In genomic region chr16:4361944-4362311, GRCh38 we compare ENCODE assay signal across 20 cellular contexts. TPM values are rescaled to one million over a fixed set of nuclear protein-coding genes. Genes with fewer than 3 reads are reported as not detected.
DNase-seq lines count a peak whose midpoint lies in the region; ATAC-seq and TF ChIP-seq lines count a peak whose summit lies in the region.
"Had no signal": no experiment of that assay in that cellular context is flagged by ENCODE, and none has a peak within 500 bp of the region (broad histone marks: within the 10 kb centered on the region; RNA-seq: fewer than 3 reads in every experiment).

No MANE protein-coding gene starts in this region.

- H3K4me1 ChIP-seq in Karpas-422 (ENCODE audit: low read length) (peaks cover 77% of the 10 kb centered on the region), spleen (peaks cover 0 to 42% (median 19%) of the 10 kb centered on the region in 6 donors)
- H3K4me1 ChIP-seq: Caco-2, HAP-1 had no signal

- POLR2A ChIA-PET in CD4-positive, alpha-beta T cell (lab: Charles Lee) = no interaction called here

- H3K4me3 Mint-ChIP-seq in CD4-positive, alpha-beta T cell = no peak overlapping the region
- H3K4me3 Mint-ChIP-seq in dendritic cell treated with granulocyte-macrophage colony-stimulating factor and Interleukin-4, amounts not matched to agents 40 ng/mL and 50 ng/mL, for 4 days = no peak overlapping the region
- H3K4me3 Mint-ChIP-seq: CD8-positive, alpha-beta T cell; HFFc6 had no signal

- peaks cover 21% of the 10 kb centered on the region for H3K36me3 ChIP-seq in Karpas-422 (ENCODE audit: insufficient read depth, low read length)
- H3K36me3 ChIP-seq in spleen = peaks cover 0 to 100% (median 69%) of the 10 kb centered on the region in 6 donors
- H3K36me3 ChIP-seq: BE2C had no signal

- peaks cover 9% of the 10 kb centered on the region; the same call in 1 of the 2 replicates for H4K20me1 ChIP-seq in Karpas-422 (ENCODE audit: insufficient read depth, low read depth, low read length)

- H3K27me3 ChIP-seq in CD4-positive, alpha-beta T cell (ENCODE audit: control insufficient read depth, insufficient read depth, low read length) = no peaks in the 10 kb centered on the region
- no peaks in the 10 kb centered on the region for H3K27me3 ChIP-seq in Karpas-422 (ENCODE audit: low read length)
- no peaks in the 10 kb centered on the region for H3K27me3 ChIP-seq in spleen (replicated peaks in 1 of 7)
- H3K27me3 ChIP-seq: BE2C; BLaER1 treated with 17β-estradiol and CSF1 and Interleukin-3, amounts not matched to agents 10 nM and 100 nM had no signal

- WGBS in spleen, 5 donors = 77 to 95% (median 90%) methylated on average over 5 to 12 of the region's 12 CpGs

- TF ChIP-seq POLR2A in spleen (IDR thresholded peaks at IDR 0.05) = no peak

- H3K79me2 ChIP-seq in Karpas-422 (ENCODE audit: low read length) = no peaks in the 10 kb centered on the region

- CTCF ChIA-PET in CD4-positive, alpha-beta T cell (lab: Charles Lee) = no interaction called here

- H3K27ac ChIP-seq in CD4-positive, alpha-beta T cell (ENCODE audit: low read depth, low read length) = no peak overlapping the region
- H3K27ac ChIP-seq in Karpas-422 (ENCODE audit: low read length) (peak overlapping the region; percentile 96), spleen (no peak overlapping the region)
- H3K27ac ChIP-seq: A549; BLaER1 treated with 17β-estradiol and CSF1 and Interleukin-3, amounts not matched to agents 10 nM and 100 nM had no signal

- no peak for DNase-seq in CD4-positive, alpha-beta T cell
- DNase-seq in Karpas-422 (peak; percentile 76), spleen (peak; percentile 58), EL (no peak), DMS114 treated with DMSO at 0.1 percent for 48 hours (lab: John Stamatoyannopoulos, UW; ENCODE audit: unreplicated experiment) (no peak), C1 segment of cervical spinal cord (lab: John Stamatoyannopoulos, UW) (no peak)
- DNase-seq: 8988T; ACHN; AML-193; Caco-2; CD8-positive, alpha-beta T cell; DMS79; GF-D8; GOT3; HFFc6 had no signal

- no peaks in the 10 kb centered on the region for H3K27me3 Mint-ChIP-seq in CD4-positive, alpha-beta T cell
- H3K27me3 Mint-ChIP-seq in dendritic cell treated with granulocyte-macrophage colony-stimulating factor and Interleukin-4, amounts not matched to agents 40 ng/mL and 50 ng/mL, for 4 days = no peaks in the 10 kb centered on the region

- TF ChIP-seq CTCF in CD4-positive, alpha-beta T cell (IDR thresholded peaks at IDR 0.05) = no peak
- no peak for TF ChIP-seq CTCF in spleen (IDR thresholded peaks at IDR 0.05 in 8 of 11, conservative IDR thresholded peaks at IDR 0.05 in 3 of 11)

- peaks cover 88% of the 10 kb centered on the region for H3K36me3 Mint-ChIP-seq in CD4-positive, alpha-beta T cell (ENCODE audit: low read depth)
- peaks cover 100% of the 10 kb centered on the region for H3K36me3 Mint-ChIP-seq in dendritic cell treated with granulocyte-macrophage colony-stimulating factor and Interleukin-4, amounts not matched to agents 40 ng/mL and 50 ng/mL, for 4 days (ENCODE audit: low read depth)

- ATAC-seq in CD4-positive, alpha-beta T cell (ENCODE audit: poor library complexity) = no peak
- ATAC-seq: A549; CD8-positive, alpha-beta T cell had no signal

- no peaks in the 10 kb centered on the region for H3K9me3 Mint-ChIP-seq in CD4-positive, alpha-beta T cell
- no peaks in the 10 kb centered on the region for H3K9me3 Mint-ChIP-seq in dendritic cell treated with granulocyte-macrophage colony-stimulating factor and Interleukin-4, amounts not matched to agents 40 ng/mL and 50 ng/mL, for 4 days
- H3K9me3 Mint-ChIP-seq: CD8-positive, alpha-beta T cell; HFFc6 had no signal

- H3K9me3 ChIP-seq in CD4-positive, alpha-beta T cell (ENCODE audit: control insufficient read depth, low read length) = no peaks in the 10 kb centered on the region
- H3K9me3 ChIP-seq in Karpas-422 (ENCODE audit: low read length) = no peaks in the 10 kb centered on the region
- H3K9me3 ChIP-seq in spleen = no peaks in the 10 kb centered on the region
- H3K9me3 ChIP-seq: A549; BE2C; BLaER1 treated with 17β-estradiol and CSF1 and Interleukin-3, amounts not matched to agents 10 nM and 100 nM; Caco-2; HAP-1 had no signal

- H3K4me3 ChIP-seq in Karpas-422 (ENCODE audit: low read length) (peak overlapping the region; percentile 66), spleen (no peak overlapping the region)
- H3K4me3 ChIP-seq: A549; BLaER1 treated with 17β-estradiol and CSF1 and Interleukin-3, amounts not matched to agents 10 nM and 100 nM; HAP-1 had no signal

- intact Hi-C loops in CD4-positive, alpha-beta T cell (cut with DNase I, micrococcal nuclease) = no loop called here
- intact Hi-C loops in dendritic cell treated with granulocyte-macrophage colony-stimulating factor and Interleukin-4, amounts not matched to agents 40 ng/mL and 50 ng/mL, for 4 days (cut with micrococcal nuclease) = no loop called here
- intact Hi-C loops in spleen (cut with DNase I; ENCODE audit: low total_unique reads) = no loop called here

- H3K4me1 Mint-ChIP-seq in CD4-positive, alpha-beta T cell (ENCODE audit: low read depth) = no peaks in the 10 kb centered on the region
- H3K4me1 Mint-ChIP-seq in dendritic cell treated with granulocyte-macrophage colony-stimulating factor and Interleukin-4, amounts not matched to agents 40 ng/mL and 50 ng/mL, for 4 days (ENCODE audit: low read depth) = peaks cover 11% of the 10 kb centered on the region

- no peaks in the 10 kb centered on the region for H3K9me2 ChIP-seq in Karpas-422 (replicated peaks; ENCODE audit: insufficient read depth, low read length)

- H3K4me2 ChIP-seq in Karpas-422 (ENCODE audit: low read depth, low read length, poor library complexity, severe bottlenecking) = peak overlapping the region; percentile 84
- H3K4me2 ChIP-seq: A549; BLaER1 treated with 17β-estradiol and CSF1 and Interleukin-3, amounts not matched to agents 10 nM and 100 nM had no signal

- peak overlapping the region; percentile 81 for H3K9ac ChIP-seq in Karpas-422 (ENCODE audit: low read length)

- peak overlapping the region; percentile 39 for H3K27ac Mint-ChIP-seq in CD4-positive, alpha-beta T cell
- peak overlapping the region; percentile 48 for H3K27ac Mint-ChIP-seq in dendritic cell treated with granulocyte-macrophage colony-stimulating factor and Interleukin-4, amounts not matched to agents 40 ng/mL and 50 ng/mL, for 4 days
- H3K27ac Mint-ChIP-seq: CD8-positive, alpha-beta T cell; HFFc6 had no signal

- no peak overlapping the region for H2AFZ ChIP-seq in Karpas-422 (ENCODE audit: low read length)

RNA-seq across cellular contexts. Expression of gene VASN, which starts 9.7 kb away (rescaled TPM):
- under 1 TPM; 0.70 to 0.77 TPM for total RNA-seq in CD4-positive, alpha-beta T cell
- 4.1 and 8.9 TPM in 2 replicates for total RNA-seq in Karpas-422 (2014; rRNA removed; shearing (Covaris generic); ENCODE audit: low replicate concordance)
- total RNA-seq in spleen = 10 to 100 TPM in 5 of 7 donors, 1 to 10 TPM in 2; 7.4 to 24.9 (median 15.6) TPM
- 1 to 10 TPM; 2.0 to 6.3 (median 5.2) TPM for polyA plus RNA-seq in spleen

RNA-seq across cellular contexts. Expression of gene PAM16, which starts 10.8 kb away (rescaled TPM):
- total RNA-seq in CD4-positive, alpha-beta T cell = 10 to 100 TPM; 24.9 to 26.8 TPM
- 65.6 and 126 TPM in 2 replicates for total RNA-seq in Karpas-422 (2014; rRNA removed; shearing (Covaris generic); ENCODE audit: low replicate concordance)
- 10 to 100 TPM; 26.7 to 45.9 (median 30.1) TPM for total RNA-seq in spleen
- 10 to 100 TPM; 65.5 to 88.8 (median 84.8) TPM for polyA plus RNA-seq in spleen

RNA-seq across cellular contexts. Expression of gene GLIS2, which starts 46.1 kb away (rescaled TPM):
- total RNA-seq in CD4-positive, alpha-beta T cell = not detected
- total RNA-seq in Karpas-422 (2014; rRNA removed; shearing (Covaris generic); ENCODE audit: low replicate concordance) = 0.07 TPM in 1 of 2 replicates, not detected in the other
- 1 to 10 TPM; 1.8 to 8.4 (median 4.8) TPM for total RNA-seq in spleen
- 1 to 10 TPM in 2 of 3 donors, under 1 TPM in 1; 0.89 to 2.5 (median 2.0) TPM for polyA plus RNA-seq in spleen
- total RNA-seq: CD8-positive, alpha-beta T cell had no signal

RNA-seq across cellular contexts. Expression of gene CORO7, which starts 54.5 kb away (rescaled TPM):
- total RNA-seq in CD4-positive, alpha-beta T cell = 100 to 1,000 TPM; 801 to 805 TPM
- 46.2 and 84.9 TPM in 2 replicates for total RNA-seq in Karpas-422 (2014; rRNA removed; shearing (Covaris generic); ENCODE audit: low replicate concordance)
- 100 to 1,000 TPM in 6 of 7 donors, 10 to 100 TPM in 1; 89.9 to 177 (median 149) TPM for total RNA-seq in spleen
- 10 to 100 TPM; 29.7 to 70.6 (median 50.5) TPM for polyA plus RNA-seq in spleen

Comparison
In these comparisons a context has a peak if more than half of its experiments do, and no peak if none do; other contexts are left out.
1. DNase-seq: peak in Karpas-422 (single experiment) and spleen (single experiment); none in CD4-positive, alpha-beta T cell (0 of 10), EL (single experiment), DMS114 treated with DMSO at 0.1 percent for 48 hours (single experiment) and C1 segment of cervical spinal cord (0 of 14).